In genomic region chr16:67183284-67183626, GRCh38 we compare ENCODE assay signal across 1 cellular context.
TF ChIP-seq lines count a peak whose summit lies in the region.

No MANE protein-coding gene starts in this region.

TF ChIP-seq in SK-N-SH, 30 proteins besides CTCF, POLR2A, EP300 and RAD21 (continued from another document):
- TF ChIP-seq ZBTB33 (IDR thresholded peaks at IDR 0.05; ENCODE audit: borderline replicate concordance, low read depth) = no peak
- TF ChIP-seq SMC3 (IDR thresholded peaks at IDR 0.05; ENCODE audit: low read depth, low read length) = no peak; the same call in 1 of the 2 replicates
TF ChIP-seq in SK-N-SH: peak in this region for 0.
